12 cellular contexts compared by ENCODE assay signal in the genomic region with DNA sequence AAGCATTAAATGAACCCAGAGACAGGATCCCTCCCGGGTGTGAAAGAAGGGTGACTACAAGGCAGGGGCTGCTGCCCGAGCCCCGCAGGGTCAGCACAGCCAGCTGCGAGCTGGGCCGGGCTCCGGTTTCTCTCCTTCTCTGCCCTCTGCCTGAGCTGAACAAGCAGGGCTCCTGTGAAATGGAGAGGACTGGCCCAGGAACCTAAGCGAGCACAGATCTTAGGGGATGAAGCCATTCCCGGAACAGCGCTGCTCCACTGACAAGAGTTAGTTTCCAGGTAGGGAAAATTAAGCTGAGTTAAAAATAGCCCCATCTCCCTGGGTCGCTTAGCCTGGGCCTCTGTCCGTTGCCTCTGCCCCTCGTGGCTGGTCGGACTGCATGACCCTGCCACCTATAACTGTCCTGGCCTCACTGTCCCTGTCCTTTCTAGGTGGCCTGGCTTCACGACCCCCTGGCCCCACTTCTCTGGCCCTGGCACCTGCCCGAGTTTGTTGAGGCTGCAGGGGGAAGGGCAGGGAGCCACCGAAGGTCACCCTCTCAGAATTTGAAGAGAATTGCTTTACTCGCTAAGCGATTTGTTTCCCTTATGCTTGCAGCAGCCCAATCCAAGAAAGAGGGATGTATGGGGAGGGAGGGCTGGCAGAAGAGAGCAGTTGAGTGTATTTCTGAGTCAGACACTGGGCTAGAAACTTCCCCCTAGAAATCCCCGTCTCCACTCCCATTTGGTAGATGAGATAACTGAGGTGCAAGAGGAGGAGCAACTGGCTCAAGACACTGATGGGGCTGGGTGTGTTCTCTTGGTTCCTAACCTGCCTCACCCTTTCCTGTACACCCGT. TPM values are rescaled to one million over a fixed set of nuclear protein-coding genes. Genes with fewer than 3 reads are reported as not detected.
DNase-seq lines count a peak whose midpoint lies in the region; ATAC-seq and TF ChIP-seq lines count a peak whose summit lies in the region.
"Had no signal": no experiment of that assay in that cellular context is flagged by ENCODE, and none has a peak within 500 bp of the region (broad histone marks: within the 10 kb centered on the region; RNA-seq: fewer than 3 reads in every experiment).

No MANE protein-coding gene starts in this region.

- H2AFZ ChIP-seq in neuron (ENCODE audit: low read depth, low read length): peak overlapping the region; percentile 21

- CTCF ChIA-PET in GM10248 (lab: Yijun Ruan, JAX): interaction anchor here (0.8 to 1.2 kb wide), 3 partner anchors 10 to 21 kb away, joined by 3 to 4 read pairs (median 3); no protein-coding TSS in a partner anchor

- peak; percentile 83 for DNase-seq in GM10248 (ENCODE audit: extremely low spot score)
- DNase-seq in astrocyte of the hippocampus (ENCODE audit: low read depth, low spot score): peak; percentile 62
- DNase-seq in NK-92 treated with Interleukin-12 subunit alpha and Interleukin-12 subunit beta, amount 100 ng/mL, for 24 hours (lab: John Stamatoyannopoulos, UW): no peak
- no peak for DNase-seq in dermis blood vessel endothelial cell
- DNase-seq in colonic mucosa: no peak
- DNase-seq in ecto neural progenitor cell (ENCODE audit: low spot score): no peak
- DNase-seq: hippocampal formation, NCI-H510A treated with DMSO at 0.1 percent for 48 hours had no signal

- intact Hi-C loops in colonic mucosa (cut with DNase I): no loop called here

- TF ChIP-seq CTCF in GM10248 (IDR thresholded peaks at IDR 0.05; ENCODE audit: control extremely low read depth, extremely low read depth, low read depth, missing control alignments) (no peak), colonic mucosa (IDR thresholded peaks at IDR 0.05) (no peak)

- H3K4me3 ChIP-seq in neuron (ENCODE audit: low read length) (peak overlapping the region; percentile 18), colonic mucosa (no peak overlapping the region)
- H3K4me3 ChIP-seq: skin epidermis had no signal

- H3K9me3 ChIP-seq in neuron (ENCODE audit: low read length) (no peaks in the 10 kb centered on the region), colonic mucosa (no peaks in the 10 kb centered on the region)
- H3K9me3 ChIP-seq: breast epithelium had no signal

- H3K27ac ChIP-seq in colonic mucosa: no peak overlapping the region
- H3K27ac ChIP-seq: breast epithelium had no signal

- ATAC-seq in HG02884 (IDR thresholded peaks at IDR 0.05; ENCODE audit: unreplicated experiment): peak; percentile 48

- H3K27me3 ChIP-seq in neuron (ENCODE audit: insufficient read depth, low read length) (no peaks in the 10 kb centered on the region), colonic mucosa (no peaks in the 10 kb centered on the region)
- H3K27me3 ChIP-seq: breast epithelium had no signal

- H3K36me3 ChIP-seq in neuron (ENCODE audit: insufficient read depth, low read length): no peaks in the 10 kb centered on the region
- H3K36me3 ChIP-seq in colonic mucosa: no peaks in the 10 kb centered on the region
- H3K36me3 ChIP-seq: breast epithelium had no signal

- POLR2A ChIA-PET in GM10248 (lab: Yijun Ruan, JAX): no interaction called here

- no peak overlapping the region for H3K9ac ChIP-seq in colonic mucosa (ENCODE audit: low read depth in 2 of 2, low read length in 2 of 2)

- H3K4me1 ChIP-seq in neuron (ENCODE audit: insufficient read depth, low read length): peaks cover 44% of the 10 kb centered on the region
- peaks cover 5% of the 10 kb centered on the region for H3K4me1 ChIP-seq in colonic mucosa

RNA-seq across cellular contexts. Expression of a gene that starts 2.6 kb away (rescaled TPM):
- total RNA-seq in dermis blood vessel endothelial cell: 0.17 TPM in 1 of 2 replicates, not detected in the other
- 10 to 100 TPM in 1 of 2 donors, 1 to 10 TPM in 1; 3.3 to 13.5 TPM for total RNA-seq in colonic mucosa

Comparison
In these comparisons a context has a peak if more than half of its experiments do, and no peak if none do; other contexts are left out.
1. DNase-seq: peak in GM10248 (single experiment) and astrocyte of the hippocampus (single experiment); none in NK-92 treated with Interleukin-12 subunit alpha and Interleukin-12 subunit beta, amount 100 ng/mL, for 24 hours (single experiment), dermis blood vessel endothelial cell (single experiment), colonic mucosa (single experiment) and ecto neural progenitor cell (single experiment).